In the genomic region with DNA sequence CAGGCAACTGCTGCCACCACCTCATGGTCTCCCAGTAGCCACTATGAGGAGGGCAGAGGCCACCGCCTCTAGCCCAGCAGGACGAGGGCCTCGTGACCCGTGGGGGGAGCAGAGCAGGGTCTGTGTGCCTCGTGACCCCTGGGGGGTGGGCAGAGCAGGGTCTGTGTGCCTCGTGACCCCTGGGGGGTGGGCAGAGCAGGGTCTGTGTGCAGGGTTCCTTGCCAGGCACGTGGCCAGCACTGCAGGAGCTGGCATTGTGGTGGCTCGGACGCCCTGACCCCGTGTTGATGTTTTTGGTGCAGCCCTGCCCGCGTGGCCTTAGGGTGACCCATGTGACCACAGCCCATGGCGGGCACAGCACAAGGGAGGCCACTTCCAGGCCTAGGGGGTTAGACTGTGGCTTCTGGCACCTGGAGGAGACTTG, we compare ENCODE assay signal across 16 cellular contexts.
"Had no signal": no experiment of that assay in that cellular context is flagged by ENCODE, and none has a peak within 500 bp of the region (broad histone marks: within the 10 kb centered on the region; RNA-seq: fewer than 3 reads in every experiment).

No MANE protein-coding gene starts in this region.

- H3K27me3 Mint-ChIP-seq: activated naive CD8-positive, alpha-beta T cell had no signal

- H3K27ac Mint-ChIP-seq: activated naive CD8-positive, alpha-beta T cell; immature natural killer cell; stimulated activated effector memory CD8-positive, alpha-beta T cell treated with anti-CD3 and anti-CD28 coated beads, Interleukin-12 subunit alpha, Interleukin-12 subunit beta, amount 100 ng/mL, for 72 hours had no signal

- H3K36me3 ChIP-seq: brain microvascular endothelial cell, ovary had no signal

- H3K27me3 ChIP-seq: brain microvascular endothelial cell, ovary had no signal

- H3K4me3 ChIP-seq: ovary, smooth muscle cell had no signal

- H3K4me1 Mint-ChIP-seq: immature natural killer cell; stimulated activated effector memory CD8-positive, alpha-beta T cell treated with anti-CD3 and anti-CD28 coated beads, Interleukin-12 subunit alpha, Interleukin-12 subunit beta, amount 100 ng/mL, for 72 hours had no signal

- H3K27ac ChIP-seq: brain microvascular endothelial cell, ovary had no signal

- H3K4me2 ChIP-seq: smooth muscle cell had no signal

- DNase-seq: activated CD4-positive, alpha-beta T cell treated with anti-CD3 and anti-CD28 coated beads, Interleukin-2, amount 50 U/mL, for 48 hours; activated CD4-positive, CD25-positive, alpha-beta regulatory T cell treated with anti-CD3 and anti-CD28 coated beads, Interleukin-2, amount 50 U/mL, for 72 hours; activated effector memory CD4-positive, alpha-beta T cell treated with anti-CD3 and anti-CD28 coated beads, Interleukin-2, amount 50 U/mL, for 16 hours; activated T-cell treated with anti-CD3 and anti-CD28 coated beads, Interleukin-2, amount 50 U/mL, for 4 hours; amygdala; brain microvascular endothelial cell; dermis blood vessel endothelial cell; immature natural killer cell; left colon; mesendoderm; ovary; retina; SW 1271 had no signal

- ATAC-seq: activated T-cell treated with anti-CD3 and anti-CD28 coated beads, Interleukin-2, amount 50 U/mL, for 4 hours; left colon; stimulated activated effector memory CD8-positive, alpha-beta T cell treated with anti-CD3 and anti-CD28 coated beads, Interleukin-12 subunit alpha, Interleukin-12 subunit beta, amount 100 ng/mL, for 72 hours had no signal

- H3K4me3 Mint-ChIP-seq: activated naive CD8-positive, alpha-beta T cell; activated T-cell treated with anti-CD3 and anti-CD28 coated beads, Interleukin-2, amount 50 U/mL, for 4 hours; immature natural killer cell; stimulated activated effector memory CD8-positive, alpha-beta T cell treated with anti-CD3 and anti-CD28 coated beads, Interleukin-12 subunit alpha, Interleukin-12 subunit beta, amount 100 ng/mL, for 72 hours had no signal

- H3K9me3 Mint-ChIP-seq: activated T-cell treated with anti-CD3 and anti-CD28 coated beads, Interleukin-2, amount 50 U/mL, for 4 hours; immature natural killer cell; stimulated activated effector memory CD8-positive, alpha-beta T cell treated with anti-CD3 and anti-CD28 coated beads, Interleukin-12 subunit alpha, Interleukin-12 subunit beta, amount 100 ng/mL, for 72 hours had no signal

- H3K9me3 ChIP-seq: ovary had no signal

- H3K36me3 Mint-ChIP-seq: activated naive CD8-positive, alpha-beta T cell; immature natural killer cell; stimulated activated effector memory CD8-positive, alpha-beta T cell treated with anti-CD3 and anti-CD28 coated beads, Interleukin-12 subunit alpha, Interleukin-12 subunit beta, amount 100 ng/mL, for 72 hours had no signal
